In genomic region chr18:64294967-64295366, GRCh38 we compare ENCODE assay signal across 22 cellular contexts.
DNase-seq lines count a peak whose midpoint lies in the region; ATAC-seq, FAIRE-seq and TF ChIP-seq lines count a peak whose summit lies in the region.
"Had no signal": no experiment of that assay in that cellular context is flagged by ENCODE, and none has a peak within 500 bp of the region (broad histone marks: within the 10 kb centered on the region; RNA-seq: fewer than 3 reads in every experiment).

No MANE protein-coding gene starts in this region.

- H3K27me3 Mint-ChIP-seq in activated CD8-positive, alpha-beta T cell treated with anti-CD3 and anti-CD28 coated beads for 36 hours: no peaks in the 10 kb centered on the region
- H3K27me3 Mint-ChIP-seq: B cell; CD4-positive, CD25-positive, alpha-beta regulatory T cell had no signal

- ATAC-seq in GM12878: peak; percentile 89
- no peak for ATAC-seq in activated CD8-positive, alpha-beta T cell treated with anti-CD3 and anti-CD28 coated beads for 36 hours
- ATAC-seq: CD8-positive, alpha-beta T cell had no signal

- H3K4me3 ChIP-seq in GM12878: no peak overlapping the region
- H3K4me3 ChIP-seq: BLaER1 had no signal

- no peak for TF ChIP-seq CTCF in GM12878 (IDR thresholded peaks at IDR 0.05 in 2 of 3, conservative IDR thresholded peaks at IDR 0.05 in 1 of 3; ENCODE audit: control insufficient read depth in 2 of 3, extremely low read depth in 1 of 3, insufficient read depth in 1 of 3, low read depth in 3 of 3, low read length in 3 of 3)
- no peak for TF ChIP-seq CTCF in activated CD8-positive, alpha-beta T cell treated with anti-CD3 and anti-CD28 coated beads for 36 hours (IDR thresholded peaks at IDR 0.05)

- intact Hi-C loops in GM12878 (cut with micrococcal nuclease; ENCODE audit: unreplicated experiment): no loop called here
- intact Hi-C loops in activated CD8-positive, alpha-beta T cell treated with anti-CD3 and anti-CD28 coated beads for 36 hours (cut with micrococcal nuclease): no loop called here

- in situ Hi-C loops in GM12878 (cut with MboI) (no loop called here), KBM-7 (cut with MboI; ENCODE audit: low pct_unique_long_range_greater_than_20kb, low sequenced_read_pairs) (no loop called here)

- H3K4me1 ChIP-seq in GM12878 (ENCODE audit: control insufficient read depth, insufficient read depth, low read length): no peaks in the 10 kb centered on the region
- H3K4me1 ChIP-seq: BLaER1, Caco-2 had no signal

- DNase-seq in NCI-H748 (lab: John Stamatoyannopoulos, UW; ENCODE audit: unreplicated experiment): peak; percentile 13
- DNase-seq in NCI-H748 treated with DMSO at 0.1 percent for 48 hours (lab: John Stamatoyannopoulos, UW): no peak
- peak; percentile 53 for DNase-seq in NCI-H69 (lab: John Stamatoyannopoulos, UW)
- DNase-seq in GM12878 (ENCODE audit: low read depth, low spot score): no peak
- DNase-seq in T1000 (lab: John Stamatoyannopoulos, UW): no peak
- no peak for DNase-seq in KBM-7
- DNase-seq in activated CD8-positive, alpha-beta T cell treated with anti-CD3 and anti-CD28 coated beads for 36 hours: no peak
- DNase-seq: Caco-2; CD4-positive, CD25-positive, alpha-beta regulatory T cell; CD8-positive, alpha-beta T cell; DMS153; EL; GDM1; GOT3; H7; HCEC 1CT had no signal

- no peak for FAIRE-seq in GM12878 (lab: Jason Lieb, UNC)
- FAIRE-seq: A204.1, GM12892 had no signal

- POLR2A ChIA-PET in GM12878 (lab: Charles Lee): no interaction called here
- POLR2A ChIA-PET in activated CD8-positive, alpha-beta T cell treated with anti-CD3 and anti-CD28 coated beads for 36 hours (lab: Charles Lee): no interaction called here

- no peaks in the 10 kb centered on the region for H3K36me3 Mint-ChIP-seq in activated CD8-positive, alpha-beta T cell treated with anti-CD3 and anti-CD28 coated beads for 36 hours (ENCODE audit: low read depth)
- H3K36me3 Mint-ChIP-seq: CD4-positive, CD25-positive, alpha-beta regulatory T cell; CD8-positive, alpha-beta T cell had no signal

- no peaks in the 10 kb centered on the region for H3K27me3 ChIP-seq in GM12878 (replicated peaks in 1 of 2; ENCODE audit: control insufficient read depth in 2 of 2, insufficient read depth in 2 of 2, low read length in 1 of 2)
- H3K27me3 ChIP-seq: BLaER1 had no signal

- no peak for TF ChIP-seq POLR2A in GM12878 (IDR thresholded peaks at IDR 0.05; ENCODE audit: low read depth, low read length)

- H3K9me3 ChIP-seq in GM12878 (replicated peaks; ENCODE audit: control insufficient read depth, insufficient read depth, low read length): no peaks in the 10 kb centered on the region
- H3K9me3 ChIP-seq: Caco-2 had no signal

- WGBS in GM12878 (ENCODE audit: insufficient coverage, insufficient replicate concordance, low lambda C conversion rate, missing lambda C conversion rate): 3% methylated on average over 4 of the region's 4 CpGs

- no peak overlapping the region for H3K4me2 ChIP-seq in GM12878 (ENCODE audit: control insufficient read depth, insufficient read depth)
- H3K4me2 ChIP-seq: BLaER1 had no signal

- H3K9me3 Mint-ChIP-seq in activated CD8-positive, alpha-beta T cell treated with anti-CD3 and anti-CD28 coated beads for 36 hours: peaks cover 1% of the 10 kb centered on the region

- no peaks in the 10 kb centered on the region for H4K20me1 ChIP-seq in GM12878 (ENCODE audit: control insufficient read depth, insufficient read depth)
- H4K20me1 ChIP-seq: BLaER1 had no signal

- H3K27ac Mint-ChIP-seq in activated CD8-positive, alpha-beta T cell treated with anti-CD3 and anti-CD28 coated beads for 36 hours: no peak overlapping the region
- H3K27ac Mint-ChIP-seq: B cell; CD4-positive, CD25-positive, alpha-beta regulatory T cell; CD8-positive, alpha-beta T cell had no signal

- TF ChIP-seq EP300 in GM12878 (IDR thresholded peaks at IDR 0.05; ENCODE audit: borderline replicate concordance in 1 of 2, control insufficient read depth in 1 of 2, low read depth in 2 of 2, low read length in 2 of 2): no peak

- H3K9ac ChIP-seq in GM12878 (ENCODE audit: control insufficient read depth, insufficient read depth, low read length): no peak overlapping the region
- H3K9ac ChIP-seq: BLaER1 had no signal

- RAD21 ChIA-PET in GM12878 (lab: Charles Lee; ENCODE audit: unreplicated experiment): no interaction called here

- CTCF ChIA-PET in GM12878 (lab: Yijun Ruan, JAX): interaction anchor here (0.6 kb wide), 1 partner anchor 311 kb away, joined by 3 read pairs; no protein-coding TSS in a partner anchor
- CTCF ChIA-PET in activated CD8-positive, alpha-beta T cell treated with anti-CD3 and anti-CD28 coated beads for 36 hours (lab: Charles Lee): interaction anchor here (0.6 kb wide), 1 partner anchor 495 kb away, joined by 3 read pairs; no protein-coding TSS in a partner anchor

- SMC1A ChIA-PET in GM12878 (lab: Charles Lee; ENCODE audit: uncharacterized antibody, unreplicated experiment): no interaction called here

- H3K36me3 ChIP-seq in GM12878 (ENCODE audit: control insufficient read depth in 2 of 2, insufficient read depth in 2 of 2, low read length in 1 of 2): no peaks in the 10 kb centered on the region
- H3K36me3 ChIP-seq: BLaER1 had no signal

- no peaks in the 10 kb centered on the region for H3K79me2 ChIP-seq in GM12878 (ENCODE audit: control insufficient read depth, insufficient read depth, low read length)

- TF ChIP-seq RAD21 in GM12878 (IDR thresholded peaks at IDR 0.05; ENCODE audit: insufficient read depth, low read depth, low read length): no peak

- BruUV-seq in GM12878 (replicated peaks; lab: Mats Ljungman, UMichigan): no TSS peak

- no peaks in the 10 kb centered on the region for H3K4me1 Mint-ChIP-seq in activated CD8-positive, alpha-beta T cell treated with anti-CD3 and anti-CD28 coated beads for 36 hours (ENCODE audit: low read depth)
- H3K4me1 Mint-ChIP-seq: B cell; CD4-positive, CD25-positive, alpha-beta regulatory T cell had no signal

- H2AFZ ChIP-seq in GM12878 (ENCODE audit: control insufficient read depth, low read depth, low read length): no peak overlapping the region

- no peak overlapping the region for H3K27ac ChIP-seq in GM12878 (ENCODE audit: control insufficient read depth, insufficient read depth)
- H3K27ac ChIP-seq: 22Rv1, BLaER1, C4-2B had no signal

- H3K4me3 Mint-ChIP-seq in activated CD8-positive, alpha-beta T cell treated with anti-CD3 and anti-CD28 coated beads for 36 hours: no peak overlapping the region
- H3K4me3 Mint-ChIP-seq: B cell; CD4-positive, CD25-positive, alpha-beta regulatory T cell; CD8-positive, alpha-beta T cell had no signal

TF ChIP-seq in GM12878, 131 proteins besides CTCF, POLR2A, EP300 and RAD21 (continues in another document):
- no peak for TF ChIP-seq HSF1 (IDR thresholded peaks at IDR 0.05; ENCODE audit: low read depth, low read length)
- TF ChIP-seq FOS (IDR thresholded peaks at IDR 0.05; ENCODE audit: borderline replicate concordance, extremely low read depth, insufficient read length): no peak
- TF ChIP-seq SREBF1 (IDR thresholded peaks at IDR 0.05; ENCODE audit: low read length): no peak
- TF ChIP-seq RCOR1 (conservative IDR thresholded peaks at IDR 0.05; ENCODE audit: low read depth, low read length): no peak
- TF ChIP-seq STAT1 (conservative IDR thresholded peaks at IDR 0.05): no peak
- no peak for TF ChIP-seq ZBTB40 (IDR thresholded peaks at IDR 0.05; ENCODE audit: borderline replicate concordance)
- TF ChIP-seq ZZZ3 (IDR thresholded peaks at IDR 0.05; ENCODE audit: control insufficient read depth, insufficient read length, low read depth): no peak
- no peak for TF ChIP-seq ZNF384 (IDR thresholded peaks at IDR 0.05; ENCODE audit: borderline replicate concordance, low read depth, low read length)

Comparison
In these comparisons a context has a peak if more than half of its experiments do, and no peak if none do; other contexts are left out.
1. DNase-seq: peak in NCI-H748 (single experiment) and NCI-H69 (single experiment); none in NCI-H748 treated with DMSO at 0.1 percent for 48 hours (single experiment), GM12878 (single experiment), T1000 (single experiment), KBM-7 (single experiment) and activated CD8-positive, alpha-beta T cell treated with anti-CD3 and anti-CD28 coated beads for 36 hours (single experiment).